In the genomic region with DNA sequence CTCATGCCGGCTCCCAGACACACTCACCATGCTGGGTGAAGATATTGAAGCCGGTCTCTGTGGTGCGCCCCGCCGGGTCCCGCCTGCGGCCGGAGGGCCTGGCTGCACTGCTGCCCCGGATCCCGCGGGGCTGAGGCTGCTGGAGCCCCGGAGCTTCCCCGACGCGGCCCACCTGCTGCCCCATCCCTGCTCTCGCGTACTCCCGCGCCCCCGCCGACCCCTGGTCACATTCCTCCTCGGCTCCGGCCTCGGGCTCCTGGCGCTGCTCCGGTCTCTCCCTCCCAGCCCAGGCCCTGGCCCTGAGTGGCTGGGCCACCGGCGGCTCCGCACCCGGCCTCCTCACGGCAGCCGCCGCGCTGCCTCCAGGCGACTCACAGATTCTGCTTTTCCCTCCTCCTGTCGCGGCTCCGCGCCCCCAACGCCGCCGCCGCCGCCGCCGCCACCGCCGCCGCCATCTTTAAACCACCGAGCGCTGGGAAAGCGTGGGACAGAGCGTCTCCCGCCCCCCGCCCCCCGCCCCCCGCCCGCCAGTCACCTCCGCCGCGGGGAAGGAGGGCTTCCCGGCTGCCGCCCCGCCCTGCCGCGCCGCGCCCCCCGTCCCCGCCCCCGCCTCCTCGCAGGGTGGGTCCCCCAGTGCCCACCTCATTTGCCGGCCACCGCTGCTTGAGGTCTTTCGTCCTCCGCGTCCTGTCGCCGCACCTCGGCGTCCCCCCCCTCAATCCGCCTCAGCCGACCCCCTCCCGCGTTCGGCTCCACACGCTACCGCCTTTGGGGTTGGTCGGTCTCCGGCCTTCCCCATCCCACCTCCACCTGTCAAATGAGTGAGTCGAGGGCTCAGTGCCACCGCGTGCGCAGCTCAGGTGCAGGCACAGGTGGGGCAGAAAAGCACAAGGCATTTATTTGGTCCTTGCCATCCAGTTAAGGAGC, we compare ENCODE assay signal across 1 cellular context.
TF ChIP-seq lines count a peak whose summit lies in the region.

A gene (minus strand): TSS at position 464 of the 927 bp plus-strand sequence. CDS start 280 bp downstream, at position 184.

TF ChIP-seq in K562, 482 proteins besides CTCF, POLR2A, EP300 and RAD21 (continued from another document and continues in another):
- TF ChIP-seq, protein P1, sequence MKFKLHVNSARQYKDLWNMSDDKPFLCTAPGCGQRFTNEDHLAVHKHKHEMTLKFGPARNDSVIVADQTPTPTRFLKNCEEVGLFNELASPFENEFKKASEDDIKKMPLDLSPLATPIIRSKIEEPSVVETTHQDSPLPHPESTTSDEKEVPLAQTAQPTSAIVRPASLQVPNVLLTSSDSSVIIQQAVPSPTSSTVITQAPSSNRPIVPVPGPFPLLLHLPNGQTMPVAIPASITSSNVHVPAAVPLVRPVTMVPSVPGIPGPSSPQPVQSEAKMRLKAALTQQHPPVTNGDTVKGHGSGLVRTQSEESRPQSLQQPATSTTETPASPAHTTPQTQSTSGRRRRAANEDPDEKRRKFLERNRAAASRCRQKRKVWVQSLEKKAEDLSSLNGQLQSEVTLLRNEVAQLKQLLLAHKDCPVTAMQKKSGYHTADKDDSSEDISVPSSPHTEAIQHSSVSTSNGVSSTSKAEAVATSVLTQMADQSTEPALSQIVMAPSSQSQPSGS (CRISPR knock-in tag; IDR thresholded peaks at IDR 0.05), result no peak
- no peak for TF ChIP-seq ZNF282 (CRISPR knock-in tag; IDR thresholded peaks at IDR 0.05)
- no peak for TF ChIP-seq BHLHE40 (IDR thresholded peaks at IDR 0.05; ENCODE audit: low read length)
- TF ChIP-seq CREM (IDR thresholded peaks at IDR 0.05; ENCODE audit: low read depth), result no peak; the same call in none of the 2 replicates
- TF ChIP-seq, protein P2, sequence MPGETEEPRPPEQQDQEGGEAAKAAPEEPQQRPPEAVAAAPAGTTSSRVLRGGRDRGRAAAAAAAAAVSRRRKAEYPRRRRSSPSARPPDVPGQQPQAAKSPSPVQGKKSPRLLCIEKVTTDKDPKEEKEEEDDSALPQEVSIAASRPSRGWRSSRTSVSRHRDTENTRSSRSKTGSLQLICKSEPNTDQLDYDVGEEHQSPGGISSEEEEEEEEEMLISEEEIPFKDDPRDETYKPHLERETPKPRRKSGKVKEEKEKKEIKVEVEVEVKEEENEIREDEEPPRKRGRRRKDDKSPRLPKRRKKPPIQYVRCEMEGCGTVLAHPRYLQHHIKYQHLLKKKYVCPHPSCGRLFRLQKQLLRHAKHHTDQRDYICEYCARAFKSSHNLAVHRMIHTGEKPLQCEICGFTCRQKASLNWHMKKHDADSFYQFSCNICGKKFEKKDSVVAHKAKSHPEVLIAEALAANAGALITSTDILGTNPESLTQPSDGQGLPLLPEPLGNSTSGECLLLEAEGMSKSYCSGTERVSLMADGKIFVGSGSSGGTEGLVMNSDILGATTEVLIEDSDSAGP (CRISPR knock-in tag; IDR thresholded peaks at IDR 0.05), result no peak
- TF ChIP-seq ZNF263 (CRISPR knock-in tag; IDR thresholded peaks at IDR 0.05; ENCODE audit: borderline replicate concordance), result no peak
- no peak for TF ChIP-seq MEF2D (tag; conservative IDR thresholded peaks at IDR 0.05; ENCODE audit: low read depth)
- TF ChIP-seq, protein P3, sequence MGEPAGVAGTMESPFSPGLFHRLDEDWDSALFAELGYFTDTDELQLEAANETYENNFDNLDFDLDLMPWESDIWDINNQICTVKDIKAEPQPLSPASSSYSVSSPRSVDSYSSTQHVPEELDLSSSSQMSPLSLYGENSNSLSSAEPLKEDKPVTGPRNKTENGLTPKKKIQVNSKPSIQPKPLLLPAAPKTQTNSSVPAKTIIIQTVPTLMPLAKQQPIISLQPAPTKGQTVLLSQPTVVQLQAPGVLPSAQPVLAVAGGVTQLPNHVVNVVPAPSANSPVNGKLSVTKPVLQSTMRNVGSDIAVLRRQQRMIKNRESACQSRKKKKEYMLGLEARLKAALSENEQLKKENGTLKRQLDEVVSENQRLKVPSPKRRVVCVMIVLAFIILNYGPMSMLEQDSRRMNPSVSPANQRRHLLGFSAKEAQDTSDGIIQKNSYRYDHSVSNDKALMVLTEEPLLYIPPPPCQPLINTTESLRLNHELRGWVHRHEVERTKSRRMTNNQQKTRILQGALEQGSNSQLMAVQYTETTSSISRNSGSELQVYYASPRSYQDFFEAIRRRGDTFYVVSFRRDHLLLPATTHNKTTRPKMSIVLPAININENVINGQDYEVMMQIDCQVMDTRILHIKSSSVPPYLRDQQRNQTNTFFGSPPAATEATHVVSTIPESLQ (CRISPR knock-in tag; IDR thresholded peaks at IDR 0.05), result no peak
- TF ChIP-seq NONO (IDR thresholded peaks at IDR 0.05; ENCODE audit: low read depth in 2 of 2, low read length in 1 of 2), result peak in 1 of 2 experiments; percentile 84; a peak in 2 of 4 replicates
- TF ChIP-seq, protein P4, sequence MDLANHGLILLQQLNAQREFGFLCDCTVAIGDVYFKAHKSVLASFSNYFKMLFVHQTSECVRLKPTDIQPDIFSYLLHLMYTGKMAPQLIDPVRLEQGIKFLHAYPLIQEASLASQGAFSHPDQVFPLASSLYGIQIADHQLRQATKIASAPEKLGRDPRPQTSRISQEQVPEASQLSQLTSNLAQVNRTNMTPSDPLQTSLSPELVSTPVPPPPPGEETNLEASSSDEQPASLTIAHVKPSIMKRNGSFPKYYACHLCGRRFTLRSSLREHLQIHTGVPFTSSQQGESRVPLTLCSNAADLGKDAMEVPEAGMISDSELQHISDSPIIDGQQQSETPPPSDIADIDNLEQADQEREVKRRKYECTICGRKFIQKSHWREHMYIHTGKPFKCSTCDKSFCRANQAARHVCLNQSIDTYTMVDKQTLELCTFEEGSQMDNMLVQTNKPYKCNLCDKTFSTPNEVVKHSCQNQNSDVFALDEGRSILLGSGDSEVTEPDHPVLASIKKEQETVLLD (IDR thresholded peaks at IDR 0.05), result 0 out of 2 replicates have a peak, but pooled peaks have one; percentile 22
- TF ChIP-seq TAF7 (tag; IDR thresholded peaks at IDR 0.05), result no peak
- TF ChIP-seq ZNF165 (CRISPR knock-in tag; IDR thresholded peaks at IDR 0.05; ENCODE audit: borderline replicate concordance), result no peak
- no peak for TF ChIP-seq NEUROD1 (IDR thresholded peaks at IDR 0.05; ENCODE audit: borderline replicate concordance, low read depth, low read length, partially characterized antibody)
- TF ChIP-seq, protein P5, sequence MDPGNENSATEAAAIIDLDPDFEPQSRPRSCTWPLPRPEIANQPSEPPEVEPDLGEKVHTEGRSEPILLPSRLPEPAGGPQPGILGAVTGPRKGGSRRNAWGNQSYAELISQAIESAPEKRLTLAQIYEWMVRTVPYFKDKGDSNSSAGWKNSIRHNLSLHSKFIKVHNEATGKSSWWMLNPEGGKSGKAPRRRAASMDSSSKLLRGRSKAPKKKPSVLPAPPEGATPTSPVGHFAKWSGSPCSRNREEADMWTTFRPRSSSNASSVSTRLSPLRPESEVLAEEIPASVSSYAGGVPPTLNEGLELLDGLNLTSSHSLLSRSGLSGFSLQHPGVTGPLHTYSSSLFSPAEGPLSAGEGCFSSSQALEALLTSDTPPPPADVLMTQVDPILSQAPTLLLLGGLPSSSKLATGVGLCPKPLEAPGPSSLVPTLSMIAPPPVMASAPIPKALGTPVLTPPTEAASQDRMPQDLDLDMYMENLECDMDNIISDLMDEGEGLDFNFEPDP (CRISPR knock-in tag; IDR thresholded peaks at IDR 0.05), result no peak
- TF ChIP-seq RB1 (IDR thresholded peaks at IDR 0.05; ENCODE audit: low read depth), result peak; percentile 76
- TF ChIP-seq SIN3B (IDR thresholded peaks at IDR 0.05; ENCODE audit: low read depth), result peak; percentile 36; the same call in 1 of the 2 replicates
- no peak for TF ChIP-seq FUS (optimal IDR thresholded peaks at IDR 0.05; ENCODE audit: low read depth, low read length)
- TF ChIP-seq, protein P6, sequence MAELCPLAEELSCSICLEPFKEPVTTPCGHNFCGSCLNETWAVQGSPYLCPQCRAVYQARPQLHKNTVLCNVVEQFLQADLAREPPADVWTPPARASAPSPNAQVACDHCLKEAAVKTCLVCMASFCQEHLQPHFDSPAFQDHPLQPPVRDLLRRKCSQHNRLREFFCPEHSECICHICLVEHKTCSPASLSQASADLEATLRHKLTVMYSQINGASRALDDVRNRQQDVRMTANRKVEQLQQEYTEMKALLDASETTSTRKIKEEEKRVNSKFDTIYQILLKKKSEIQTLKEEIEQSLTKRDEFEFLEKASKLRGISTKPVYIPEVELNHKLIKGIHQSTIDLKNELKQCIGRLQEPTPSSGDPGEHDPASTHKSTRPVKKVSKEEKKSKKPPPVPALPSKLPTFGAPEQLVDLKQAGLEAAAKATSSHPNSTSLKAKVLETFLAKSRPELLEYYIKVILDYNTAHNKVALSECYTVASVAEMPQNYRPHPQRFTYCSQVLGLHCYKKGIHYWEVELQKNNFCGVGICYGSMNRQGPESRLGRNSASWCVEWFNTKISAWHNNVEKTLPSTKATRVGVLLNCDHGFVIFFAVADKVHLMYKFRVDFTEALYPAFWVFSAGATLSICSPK (IDR thresholded peaks at IDR 0.05; ENCODE audit: borderline replicate concordance), result no peak
- peak; percentile 18 for TF ChIP-seq TBP (optimal IDR thresholded peaks at IDR 0.05; ENCODE audit: low read depth, low read length)
- TF ChIP-seq NCOA2 (IDR thresholded peaks at IDR 0.05; ENCODE audit: partially characterized antibody in 2 of 2), result no peak
- TF ChIP-seq DDX20 (tag; IDR thresholded peaks at IDR 0.05; ENCODE audit: low read depth), result no peak
- TF ChIP-seq, protein P7, sequence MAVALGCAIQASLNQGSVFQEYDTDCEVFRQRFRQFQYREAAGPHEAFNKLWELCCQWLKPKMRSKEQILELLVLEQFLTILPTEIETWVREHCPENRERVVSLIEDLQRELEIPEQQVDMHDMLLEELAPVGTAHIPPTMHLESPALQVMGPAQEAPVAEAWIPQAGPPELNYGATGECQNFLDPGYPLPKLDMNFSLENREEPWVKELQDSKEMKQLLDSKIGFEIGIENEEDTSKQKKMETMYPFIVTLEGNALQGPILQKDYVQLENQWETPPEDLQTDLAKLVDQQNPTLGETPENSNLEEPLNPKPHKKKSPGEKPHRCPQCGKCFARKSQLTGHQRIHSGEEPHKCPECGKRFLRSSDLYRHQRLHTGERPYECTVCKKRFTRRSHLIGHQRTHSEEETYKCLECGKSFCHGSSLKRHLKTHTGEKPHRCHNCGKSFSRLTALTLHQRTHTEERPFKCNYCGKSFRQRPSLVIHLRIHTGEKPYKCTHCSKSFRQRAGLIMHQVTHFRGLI (CRISPR knock-in tag; IDR thresholded peaks at IDR 0.05), result no peak
- 0 out of 2 replicates have a peak, but pooled peaks have one; percentile 10 for TF ChIP-seq TOE1 (IDR thresholded peaks at IDR 0.05; ENCODE audit: borderline replicate concordance)
- TF ChIP-seq TOE1 (CRISPR knock-in tag; IDR thresholded peaks at IDR 0.05; ENCODE audit: borderline replicate concordance, low read depth), result no peak
- TF ChIP-seq, protein P8, sequence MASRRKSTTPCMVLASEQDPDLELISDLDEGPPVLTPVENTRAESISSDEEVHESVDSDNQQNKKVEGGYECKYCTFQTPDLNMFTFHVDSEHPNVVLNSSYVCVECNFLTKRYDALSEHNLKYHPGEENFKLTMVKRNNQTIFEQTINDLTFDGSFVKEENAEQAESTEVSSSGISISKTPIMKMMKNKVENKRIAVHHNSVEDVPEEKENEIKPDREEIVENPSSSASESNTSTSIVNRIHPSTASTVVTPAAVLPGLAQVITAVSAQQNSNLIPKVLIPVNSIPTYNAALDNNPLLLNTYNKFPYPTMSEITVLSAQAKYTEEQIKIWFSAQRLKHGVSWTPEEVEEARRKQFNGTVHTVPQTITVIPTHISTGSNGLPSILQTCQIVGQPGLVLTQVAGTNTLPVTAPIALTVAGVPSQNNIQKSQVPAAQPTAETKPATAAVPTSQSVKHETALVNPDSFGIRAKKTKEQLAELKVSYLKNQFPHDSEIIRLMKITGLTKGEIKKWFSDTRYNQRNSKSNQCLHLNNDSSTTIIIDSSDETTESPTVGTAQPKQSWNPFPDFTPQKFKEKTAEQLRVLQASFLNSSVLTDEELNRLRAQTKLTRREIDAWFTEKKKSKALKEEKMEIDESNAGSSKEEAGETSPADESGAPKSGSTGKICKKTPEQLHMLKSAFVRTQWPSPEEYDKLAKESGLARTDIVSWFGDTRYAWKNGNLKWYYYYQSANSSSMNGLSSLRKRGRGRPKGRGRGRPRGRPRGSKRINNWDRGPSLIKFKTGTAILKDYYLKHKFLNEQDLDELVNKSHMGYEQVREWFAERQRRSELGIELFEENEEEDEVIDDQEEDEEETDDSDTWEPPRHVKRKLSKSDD (conservative IDR thresholded peaks at IDR 0.05; ENCODE audit: low read length), result no peak
